In the genomic region with DNA sequence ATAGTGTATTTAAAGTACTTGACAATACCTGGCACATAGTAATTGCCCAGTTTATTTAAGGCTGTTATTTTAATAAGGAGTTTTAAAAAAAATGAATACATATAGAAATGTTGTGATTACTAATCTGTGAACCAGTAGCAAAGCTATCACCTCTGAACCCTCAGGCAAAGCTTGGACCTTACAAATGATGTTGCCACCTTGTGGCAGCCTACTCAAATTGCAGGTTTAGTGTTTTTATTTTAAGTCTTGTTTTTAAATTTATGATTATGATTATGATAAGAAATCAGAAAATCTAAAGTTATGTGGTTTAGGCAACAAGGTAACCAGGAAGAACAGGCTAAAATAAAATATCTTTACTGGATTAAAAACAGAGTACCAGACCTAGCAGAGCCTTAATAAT, we compare ENCODE assay signal across 10 cellular contexts. TPM values are rescaled to one million over a fixed set of nuclear protein-coding genes. Genes with fewer than 3 reads are reported as not detected.
A peak's percentile ranks its signal among the peaks of the same experiment; 100 is the strongest.
DNase-seq lines count a peak whose midpoint lies in the region; ATAC-seq and TF ChIP-seq lines count a peak whose summit lies in the region.
"Had no signal": no experiment of that assay in that cellular context is flagged by ENCODE, and none has a peak within 500 bp of the region (broad histone marks: within the 10 kb centered on the region; RNA-seq: fewer than 3 reads in every experiment).

No MANE protein-coding gene starts in this region.

- DNase-seq in Caco-2, result no peak
- DNase-seq in SKM-1 (lab: John Stamatoyannopoulos, UW; ENCODE audit: unreplicated experiment), result peak; percentile 17
- peak; percentile 48 for DNase-seq in iPS-NIHi7 (ENCODE audit: extremely low spot score)
- no peak for DNase-seq in activated CD4-positive, alpha-beta memory T cell treated with anti-CD3 and anti-CD28 coated beads, Interleukin-2, amount 10 ng/mL, durations not matched to agents 7 days and 5 days
- DNase-seq in activated effector memory CD4-positive, alpha-beta T cell treated with anti-CD3 and anti-CD28 coated beads, Interleukin-2, amount 50 U/mL, for 16 hours, result no peak
- DNase-seq in stimulated activated naive CD4-positive, alpha-beta T cell treated with Interleukin-2 at 50 U/mL for 16 hours (lab: John Stamatoyannopoulos, UW), result no peak
- DNase-seq: foreskin fibroblast, MG63 had no signal

- no peak overlapping the region for H3K27ac Mint-ChIP-seq in Caco-2 (ENCODE audit: unreplicated experiment)
- H3K27ac Mint-ChIP-seq in activated CD4-positive, alpha-beta memory T cell treated with anti-CD3 and anti-CD28 coated beads, Interleukin-2, amount 10 ng/mL, durations not matched to agents 7 days and 5 days, result no peak overlapping the region

- intact Hi-C loops in Caco-2 (cut with micrococcal nuclease; ENCODE audit: unreplicated experiment), result no loop called here

- H3K27me3 ChIP-seq in Caco-2 (replicated peaks; ENCODE audit: control insufficient read depth, insufficient read depth, low read length), result no peaks in the 10 kb centered on the region
- H3K27me3 ChIP-seq: MG63 had no signal

- H3K36me3 Mint-ChIP-seq in Caco-2 (ENCODE audit: insufficient read depth, unreplicated experiment), result peaks cover 24% of the 10 kb centered on the region
- peaks cover 12% of the 10 kb centered on the region for H3K36me3 Mint-ChIP-seq in activated CD4-positive, alpha-beta memory T cell treated with anti-CD3 and anti-CD28 coated beads, Interleukin-2, amount 10 ng/mL, durations not matched to agents 7 days and 5 days (ENCODE audit: low read depth)

- peaks cover 7% of the 10 kb centered on the region for H3K4me1 Mint-ChIP-seq in Caco-2 (ENCODE audit: low read depth, unreplicated experiment)
- no peaks in the 10 kb centered on the region for H3K4me1 Mint-ChIP-seq in activated CD4-positive, alpha-beta memory T cell treated with anti-CD3 and anti-CD28 coated beads, Interleukin-2, amount 10 ng/mL, durations not matched to agents 7 days and 5 days

- no peak overlapping the region for H3K4me3 ChIP-seq in Caco-2 (ENCODE audit: low read depth, low read length)
- H3K4me3 ChIP-seq in HEK293 (ENCODE audit: low read depth, low read length), result no peak overlapping the region
- H3K4me3 ChIP-seq: MG63 had no signal

- POLR2A ChIA-PET in Caco-2 (lab: Charles Lee) (interaction anchor here (0.7 kb wide), 1 partner anchor 46 kb away, joined by 3 read pairs; no protein-coding TSS in a partner anchor), HEK293 (lab: Yijun Ruan, JAX) (no interaction called here)
- POLR2A ChIA-PET in activated CD4-positive, alpha-beta memory T cell treated with anti-CD3 and anti-CD28 coated beads, Interleukin-2, amount 10 ng/mL, durations not matched to agents 7 days and 5 days (lab: Charles Lee), result no interaction called here

- H3K27me3 Mint-ChIP-seq in Caco-2 (ENCODE audit: insufficient read depth, unreplicated experiment), result no peaks in the 10 kb centered on the region
- H3K27me3 Mint-ChIP-seq in activated CD4-positive, alpha-beta memory T cell treated with anti-CD3 and anti-CD28 coated beads, Interleukin-2, amount 10 ng/mL, durations not matched to agents 7 days and 5 days, result no peaks in the 10 kb centered on the region

- H3K27ac ChIP-seq in HEK293 (ENCODE audit: extremely low read depth, low read depth, low read length), result no peak overlapping the region

- peak; percentile 17 to 28 for TF ChIP-seq CTCF in Caco-2 (IDR thresholded peaks at IDR 0.05; ENCODE audit: insufficient read depth in 1 of 2, low read depth in 1 of 2, low read length in 1 of 2, severe bottlenecking in 1 of 2, unreplicated experiment in 1 of 2)
- no peak for TF ChIP-seq CTCF in HEK293 (tag by site-specific recombination; IDR thresholded peaks at IDR 0.05)

- H3K36me3 ChIP-seq in Caco-2 (ENCODE audit: control insufficient read depth, insufficient read depth, low read length), result no peaks in the 10 kb centered on the region
- H3K36me3 ChIP-seq in HEK293 (ENCODE audit: control insufficient read depth in 2 of 2, insufficient read depth in 1 of 2, low read length in 2 of 2), result no peaks in the 10 kb centered on the region
- H3K36me3 ChIP-seq: MG63 had no signal

- no peak overlapping the region for H3K4me3 Mint-ChIP-seq in Caco-2 (ENCODE audit: unreplicated experiment)
- no peak overlapping the region for H3K4me3 Mint-ChIP-seq in activated CD4-positive, alpha-beta memory T cell treated with anti-CD3 and anti-CD28 coated beads, Interleukin-2, amount 10 ng/mL, durations not matched to agents 7 days and 5 days

- H3K9me3 ChIP-seq in Caco-2 (peaks cover 10% of the 10 kb centered on the region), HEK293 (ENCODE audit: control insufficient read depth, insufficient read depth, low read depth, low read length) (no peaks in the 10 kb centered on the region)

- ATAC-seq in GM21447 (IDR thresholded peaks at IDR 0.05; ENCODE audit: unreplicated experiment), result no peak

- H3K4me1 ChIP-seq in Caco-2 (peaks cover 8% of the 10 kb centered on the region), HEK293 (ENCODE audit: control insufficient read depth, insufficient read depth, low read length) (no peaks in the 10 kb centered on the region)

- H3K9me3 Mint-ChIP-seq in Caco-2 (ENCODE audit: unreplicated experiment), result no peaks in the 10 kb centered on the region
- H3K9me3 Mint-ChIP-seq in activated CD4-positive, alpha-beta memory T cell treated with anti-CD3 and anti-CD28 coated beads, Interleukin-2, amount 10 ng/mL, durations not matched to agents 7 days and 5 days, result peaks cover 19% of the 10 kb centered on the region

- CTCF ChIA-PET in Caco-2 (lab: Charles Lee), result no interaction called here
- CTCF ChIA-PET in HEK293 (lab: Yijun Ruan, JAX), result interaction anchor here (0.6 to 1.7 kb wide), 10 partner anchors 10 to 123 kb away, joined by 3 to 7 read pairs (median 4); no protein-coding TSS in a partner anchor
- CTCF ChIA-PET in activated CD4-positive, alpha-beta memory T cell treated with anti-CD3 and anti-CD28 coated beads, Interleukin-2, amount 10 ng/mL, durations not matched to agents 7 days and 5 days (lab: Charles Lee), result interaction anchor here (0.7 to 1.4 kb wide), 4 partner anchors 68 to 129 kb away, joined by 3 to 5 read pairs (median 4); no protein-coding TSS in a partner anchor

- BruUV-seq in Caco-2 (replicated peaks; lab: Mats Ljungman, UMichigan), result no TSS peak

TF ChIP-seq in HEK293, 187 proteins besides CTCF, POLR2A, EP300 and RAD21:
- TF ChIP-seq SETDB1 (IDR thresholded peaks at IDR 0.05; ENCODE audit: insufficient read length, low read length), result peak; percentile 21
- TF ChIP-seq OSR2 (tag by site-specific recombination; IDR thresholded peaks at IDR 0.05), result no peak
- no peak for TF ChIP-seq HOXC10 (CRISPR knock-in tag; IDR thresholded peaks at IDR 0.05)
- peak; percentile 49; the same call in 1 of the 2 replicates for TF ChIP-seq ZNF664 (tag by site-specific recombination; IDR thresholded peaks at IDR 0.05)

RNA-seq across cellular contexts. Expression of a gene that starts 35.8 kb away (rescaled TPM):
- total RNA-seq in Caco-2 (2022), result 7.7 and 8.0 TPM in 2 replicates
- 1 to 10 TPM; 2.7 to 2.8 TPM for total RNA-seq in activated CD4-positive, alpha-beta memory T cell treated with anti-CD3 and anti-CD28 coated beads, Interleukin-2, amount 10 ng/mL, durations not matched to agents 7 days and 5 days

Comparison
In these comparisons a context has a peak if more than half of its experiments do, and no peak if none do; other contexts are left out.
1. DNase-seq: peak in SKM-1 (single experiment) and iPS-NIHi7 (single experiment); none in Caco-2 (0 of 2), activated CD4-positive, alpha-beta memory T cell treated with anti-CD3 and anti-CD28 coated beads, Interleukin-2, amount 10 ng/mL, durations not matched to agents 7 days and 5 days (single experiment), activated effector memory CD4-positive, alpha-beta T cell treated with anti-CD3 and anti-CD28 coated beads, Interleukin-2, amount 50 U/mL, for 16 hours (single experiment) and stimulated activated naive CD4-positive, alpha-beta T cell treated with Interleukin-2 at 50 U/mL for 16 hours (single experiment).